In the genomic region with DNA sequence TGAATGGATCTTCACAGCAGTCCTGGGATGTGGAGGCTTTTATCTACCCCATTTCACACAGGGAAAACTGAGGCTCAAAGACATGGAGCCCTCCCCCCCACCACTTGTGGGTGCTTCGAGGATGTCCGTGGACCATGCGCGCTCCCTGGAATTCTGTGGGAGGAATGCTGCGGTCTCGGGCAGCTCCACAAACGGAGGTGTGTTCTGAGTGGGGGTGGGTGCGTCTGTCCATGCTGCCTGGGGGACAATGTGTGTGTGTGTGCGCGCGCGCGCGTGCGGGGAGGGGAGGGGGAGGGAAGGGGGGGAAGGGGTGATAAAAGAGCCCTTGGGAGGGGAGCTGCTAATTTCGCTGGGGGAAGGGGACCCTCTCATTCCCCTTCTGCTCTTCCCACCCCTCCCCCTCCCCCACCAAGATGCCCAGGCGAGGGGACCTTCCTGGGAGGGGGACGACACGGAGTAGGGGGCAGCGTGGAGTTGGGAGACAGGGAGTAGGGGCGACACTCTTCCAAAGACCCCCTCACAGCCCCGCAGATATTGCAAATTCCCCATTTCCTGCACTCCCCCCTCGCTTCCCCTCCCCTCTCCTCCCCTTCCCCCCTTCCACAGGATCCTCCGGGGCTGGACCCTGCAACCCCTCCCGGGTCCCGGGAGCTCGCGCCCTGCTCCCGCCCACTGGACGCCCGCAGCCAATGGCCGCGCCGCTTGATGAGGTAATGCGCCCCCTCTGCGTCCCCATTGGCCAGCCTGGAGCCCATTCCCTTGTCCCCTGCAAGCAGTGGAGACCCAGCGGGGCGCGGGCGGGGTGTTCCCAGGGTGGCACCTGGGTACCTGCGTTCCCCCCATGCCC, we compare ENCODE assay signal across 10 cellular contexts. TPM values are rescaled to one million over a fixed set of nuclear protein-coding genes. Genes with fewer than 3 reads are reported as not detected.
DNase-seq lines count a peak whose midpoint lies in the region; ATAC-seq and TF ChIP-seq lines count a peak whose summit lies in the region.
"Had no signal": no experiment of that assay in that cellular context is flagged by ENCODE, and none has a peak within 500 bp of the region (broad histone marks: within the 10 kb centered on the region; RNA-seq: fewer than 3 reads in every experiment).

No MANE protein-coding gene starts in this region.

- intact Hi-C loops in tibial artery (cut with DNase I; ENCODE audit: low total_unique reads): no loop called here

- no peak for TF ChIP-seq CTCF in brain microvascular endothelial cell (IDR thresholded peaks at IDR 0.05; ENCODE audit: low read depth, low read length, missing control alignments)
- TF ChIP-seq CTCF in tibial artery (IDR thresholded peaks at IDR 0.05): no peak

- H3K36me3 ChIP-seq in brain microvascular endothelial cell (replicated peaks): no peaks in the 10 kb centered on the region
- no peaks in the 10 kb centered on the region for H3K36me3 ChIP-seq in tibial artery
- H3K36me3 ChIP-seq: neutrophil had no signal

- no peaks in the 10 kb centered on the region for H3K9me3 ChIP-seq in tibial artery
- H3K9me3 ChIP-seq: neutrophil had no signal

- H3K27me3 ChIP-seq in brain microvascular endothelial cell (replicated peaks): no peaks in the 10 kb centered on the region
- peaks cover 0 to 54% of the 10 kb centered on the region in 2 donors for H3K27me3 ChIP-seq in tibial artery

- H3K4me3 ChIP-seq in brain microvascular endothelial cell (ENCODE audit: low read depth, low read length): peak overlapping the region; percentile 40
- H3K4me3 ChIP-seq in tibial artery: no peak overlapping the region

- DNase-seq in Daoy (ENCODE audit: low read depth) (peak; percentile 85), NCI-H1105 (lab: John Stamatoyannopoulos, UW) (peak; percentile 48), brain microvascular endothelial cell (peak; percentile 34), myocyte (ENCODE audit: low read depth) (peak; percentile 42), tibial artery (no peak)

- peaks cover 0 to 8% (median 0%) of the 10 kb centered on the region in 4 donors for H3K4me1 ChIP-seq in tibial artery

- H3K27ac ChIP-seq in brain microvascular endothelial cell (no peak overlapping the region), tibial artery (no peak overlapping the region)
- H3K27ac ChIP-seq: neutrophil had no signal

- ATAC-seq in HG03520 (IDR thresholded peaks at IDR 0.05; ENCODE audit: unreplicated experiment): no peak
- no peak for ATAC-seq in HG03108 (IDR thresholded peaks at IDR 0.05; ENCODE audit: unreplicated experiment)
- no peak for ATAC-seq in GM21526 (IDR thresholded peaks at IDR 0.05; ENCODE audit: low FRiP score, unreplicated experiment)

- in situ Hi-C loops in brain microvascular endothelial cell (cut with HindIII; ENCODE audit: low pct_ligation_motif_present, low sequenced_read_pairs): no loop called here

RNA-seq across cellular contexts. Expression of gene ZNRF4, which starts 18.9 kb away (rescaled TPM):
- total RNA-seq in Daoy (2014; rRNA removed; shearing (Covaris generic)): not detected in 2 replicates
- not detected in 2 replicates for total RNA-seq in myocyte
- polyA plus RNA-seq in myocyte (2012): not detected
- total RNA-seq: temporal lobe had no signal

Comparison
In these comparisons a context has a peak if more than half of its experiments do, and no peak if none do; other contexts are left out.
1. DNase-seq: peak in Daoy (single experiment), NCI-H1105 (single experiment), brain microvascular endothelial cell (single experiment) and myocyte (single experiment); none in tibial artery (0 of 2).